10 cellular contexts compared by ENCODE assay signal in genomic region chr3:146542179-146542578, GRCh38. TPM values are rescaled to one million over a fixed set of nuclear protein-coding genes. Genes with fewer than 3 reads are reported as not detected.
A peak's percentile ranks its signal among the peaks of the same experiment; 100 is the strongest.
DNase-seq lines count a peak whose midpoint lies in the region; ATAC-seq and TF ChIP-seq lines count a peak whose summit lies in the region.
"Had no signal": no experiment of that assay in that cellular context is flagged by ENCODE, and none has a peak within 500 bp of the region (broad histone marks: within the 10 kb centered on the region; RNA-seq: fewer than 3 reads in every experiment).

No MANE protein-coding gene starts in this region.

- H3K36me3 ChIP-seq in skeletal muscle tissue (ENCODE audit: control insufficient read depth in 3 of 3, insufficient read depth in 3 of 3, low read length in 3 of 3) = no peaks in the 10 kb centered on the region

- H3K36me3 Mint-ChIP-seq in T-helper 17 cell (ENCODE audit: low read depth) = no peaks in the 10 kb centered on the region

- peak overlapping the region; percentile 72 for H3K4me3 Mint-ChIP-seq in T-helper 17 cell

- H3K4me1 ChIP-seq in skeletal muscle tissue (ENCODE audit: control insufficient read depth in 3 of 3, insufficient read depth in 3 of 3, low read length in 3 of 3) = peaks cover 0 to 7% (median 4%) of the 10 kb centered on the region in 3 donors

- no peaks in the 10 kb centered on the region for H3K27me3 Mint-ChIP-seq in T-helper 17 cell

- H3K9ac ChIP-seq in skeletal muscle tissue (ENCODE audit: low read depth in 1 of 3, low read length in 3 of 3) = peak overlapping the region in 1 of 3 donors; percentile 0

- TF ChIP-seq CTCF in HFF-Myc (IDR thresholded peaks at IDR 0.05; ENCODE audit: low read depth, low read length, missing control alignments) = no peak
- TF ChIP-seq CTCF in fibroblast of pulmonary artery (IDR thresholded peaks at IDR 0.05; ENCODE audit: low read length, missing control alignments) = no peak

- no peak for DNase-seq in HFF-Myc (ENCODE audit: extremely low read depth, low read depth)
- no peak for DNase-seq in T-helper 17 cell
- DNase-seq in fibroblast of pulmonary artery (ENCODE audit: low read depth) = peak; percentile 86
- DNase-seq in NCI-H146 (lab: John Stamatoyannopoulos, UW) = no peak
- no peak for DNase-seq in NCI-H187 (lab: John Stamatoyannopoulos, UW)
- DNase-seq: activated effector memory CD4-positive, alpha-beta T cell treated with Interleukin-2 at 50 U/mL for 16 hours; NCI-H2029 treated with DMSO at 0.1 percent for 48 hours had no signal

- H3K27ac ChIP-seq in skeletal muscle tissue (ENCODE audit: low read depth, low read length) = peak overlapping the region; percentile 92

- H3K9me3 ChIP-seq in T-helper 17 cell (ENCODE audit: control insufficient read depth, low read length, poor library complexity, severe bottlenecking) (no peaks in the 10 kb centered on the region), skeletal muscle tissue (ENCODE audit: control insufficient read depth in 3 of 3, low read length in 3 of 3) (no peaks in the 10 kb centered on the region)

- ATAC-seq in T-helper 17 cell = no peak
- ATAC-seq in GM18858 (IDR thresholded peaks at IDR 0.05; ENCODE audit: unreplicated experiment) = no peak
- ATAC-seq in HG02852 (IDR thresholded peaks at IDR 0.05; ENCODE audit: unreplicated experiment) = no peak

- peak overlapping the region; percentile 10; the same call in 1 of the 2 replicates for H3K4me3 ChIP-seq in HFF-Myc (replicated peaks; ENCODE audit: low read depth, low read length)
- peak overlapping the region; percentile 78 for H3K4me3 ChIP-seq in fibroblast of pulmonary artery (replicated peaks; ENCODE audit: low read depth, low read length)
- peak overlapping the region in 1 of 3 donors; percentile 33 for H3K4me3 ChIP-seq in skeletal muscle tissue (ENCODE audit: low read length in 3 of 3)

- H3K27me3 ChIP-seq in skeletal muscle tissue (ENCODE audit: control insufficient read depth in 3 of 3, insufficient read depth in 3 of 3, low read length in 3 of 3) = no peaks in the 10 kb centered on the region

- peak overlapping the region; percentile 94 for H3K27ac Mint-ChIP-seq in T-helper 17 cell

- H3K4me1 Mint-ChIP-seq in T-helper 17 cell = peaks cover 44% of the 10 kb centered on the region

RNA-seq across cellular contexts. Expression of gene PLSCR1, which starts 2.2 kb away (rescaled TPM):
- total RNA-seq in T-helper 17 cell = 10 to 100 TPM; 14.8 TPM
- 12.0 TPM for total RNA-seq in skeletal muscle tissue
